Comparison of ENCODE assay signal across 2 cellular contexts in the genomic region with DNA sequence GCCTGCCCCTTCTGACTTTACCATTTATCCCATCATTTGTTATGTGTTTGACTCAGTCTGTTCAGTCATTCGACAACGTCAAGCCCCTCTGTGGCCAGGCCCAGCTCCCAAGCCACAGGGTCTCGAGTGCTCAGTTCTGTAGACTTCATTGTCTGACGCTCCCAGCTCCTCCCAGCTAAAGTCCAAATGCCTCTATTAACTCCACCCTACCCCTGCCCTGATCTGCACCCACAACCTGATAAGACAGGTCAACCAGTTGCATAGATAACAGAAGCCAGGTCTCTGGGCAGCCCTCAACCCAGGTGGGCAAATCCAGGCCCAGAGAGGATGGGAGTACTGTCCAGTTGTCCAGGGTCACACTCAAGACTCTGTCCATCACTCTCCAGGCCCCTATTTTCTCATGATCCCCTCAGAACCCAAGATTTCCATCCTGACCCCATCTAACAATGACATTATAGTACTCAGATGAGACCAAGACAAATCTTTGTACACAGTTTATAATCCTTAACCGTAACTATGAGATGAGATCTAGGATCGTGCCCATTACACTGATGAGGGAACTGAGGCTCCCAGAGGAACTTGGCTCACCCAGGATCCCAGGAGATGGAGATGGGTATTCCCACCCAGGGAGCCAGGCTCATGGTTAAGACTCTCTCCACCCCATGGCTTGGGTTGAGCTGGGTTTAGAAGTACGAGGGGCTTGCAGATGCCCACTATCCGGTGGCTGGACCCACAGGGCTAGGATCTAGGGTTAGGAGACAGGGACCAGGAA.
TF ChIP-seq lines count a peak whose summit lies in the region.

No MANE protein-coding gene starts in this region.

TF ChIP-seq in SK-N-SH, 30 proteins besides CTCF, POLR2A, EP300 and RAD21 (continued from another document):
- TF ChIP-seq MEF2A (IDR thresholded peaks at IDR 0.05; ENCODE audit: borderline replicate concordance, low read depth), result no peak
- no peak for TF ChIP-seq TCF12 (IDR thresholded peaks at IDR 0.05)

TF ChIP-seq in SK-N-SH treated with all-trans-retinoic acid at 6 μM for 48 hours, 23 proteins besides CTCF, POLR2A, EP300 and RAD21:
- TF ChIP-seq, protein P1, sequence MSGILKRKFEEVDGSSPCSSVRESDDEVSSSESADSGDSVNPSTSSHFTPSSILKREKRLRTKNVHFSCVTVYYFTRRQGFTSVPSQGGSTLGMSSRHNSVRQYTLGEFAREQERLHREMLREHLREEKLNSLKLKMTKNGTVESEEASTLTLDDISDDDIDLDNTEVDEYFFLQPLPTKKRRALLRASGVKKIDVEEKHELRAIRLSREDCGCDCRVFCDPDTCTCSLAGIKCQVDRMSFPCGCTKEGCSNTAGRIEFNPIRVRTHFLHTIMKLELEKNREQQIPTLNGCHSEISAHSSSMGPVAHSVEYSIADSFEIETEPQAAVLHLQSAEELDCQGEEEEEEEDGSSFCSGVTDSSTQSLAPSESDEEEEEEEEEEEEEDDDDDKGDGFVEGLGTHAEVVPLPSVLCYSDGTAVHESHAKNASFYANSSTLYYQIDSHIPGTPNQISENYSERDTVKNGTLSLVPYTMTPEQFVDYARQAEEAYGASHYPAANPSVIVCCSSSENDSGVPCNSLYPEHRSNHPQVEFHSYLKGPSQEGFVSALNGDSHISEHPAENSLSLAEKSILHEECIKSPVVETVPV (CRISPR knock-in tag; IDR thresholded peaks at IDR 0.05), result no peak
- no peak for TF ChIP-seq CSDC2 (CRISPR knock-in tag; IDR thresholded peaks at IDR 0.05)
- TF ChIP-seq RARB (CRISPR knock-in tag; IDR thresholded peaks at IDR 0.05), result no peak
- TF ChIP-seq GLIS3 (CRISPR knock-in tag; IDR thresholded peaks at IDR 0.05), result no peak
- TF ChIP-seq, protein P2, sequence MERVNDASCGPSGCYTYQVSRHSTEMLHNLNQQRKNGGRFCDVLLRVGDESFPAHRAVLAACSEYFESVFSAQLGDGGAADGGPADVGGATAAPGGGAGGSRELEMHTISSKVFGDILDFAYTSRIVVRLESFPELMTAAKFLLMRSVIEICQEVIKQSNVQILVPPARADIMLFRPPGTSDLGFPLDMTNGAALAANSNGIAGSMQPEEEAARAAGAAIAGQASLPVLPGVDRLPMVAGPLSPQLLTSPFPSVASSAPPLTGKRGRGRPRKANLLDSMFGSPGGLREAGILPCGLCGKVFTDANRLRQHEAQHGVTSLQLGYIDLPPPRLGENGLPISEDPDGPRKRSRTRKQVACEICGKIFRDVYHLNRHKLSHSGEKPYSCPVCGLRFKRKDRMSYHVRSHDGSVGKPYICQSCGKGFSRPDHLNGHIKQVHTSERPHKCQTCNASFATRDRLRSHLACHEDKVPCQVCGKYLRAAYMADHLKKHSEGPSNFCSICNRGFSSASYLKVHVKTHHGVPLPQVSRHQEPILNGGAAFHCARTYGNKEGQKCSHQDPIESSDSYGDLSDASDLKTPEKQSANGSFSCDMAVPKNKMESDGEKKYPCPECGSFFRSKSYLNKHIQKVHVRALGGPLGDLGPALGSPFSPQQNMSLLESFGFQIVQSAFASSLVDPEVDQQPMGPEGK (CRISPR knock-in tag; IDR thresholded peaks at IDR 0.05; ENCODE audit: borderline replicate concordance), result no peak
- no peak for TF ChIP-seq TCF4 (CRISPR knock-in tag; IDR thresholded peaks at IDR 0.05; ENCODE audit: borderline replicate concordance)
- TF ChIP-seq ZNF8 (CRISPR knock-in tag; IDR thresholded peaks at IDR 0.05), result no peak
- no peak for TF ChIP-seq PPARA (CRISPR knock-in tag; IDR thresholded peaks at IDR 0.05; ENCODE audit: borderline replicate concordance)
- no peak for TF ChIP-seq ESRRG (CRISPR knock-in tag; IDR thresholded peaks at IDR 0.05)
- TF ChIP-seq ZFP30 (CRISPR knock-in tag; IDR thresholded peaks at IDR 0.05), result no peak
- TF ChIP-seq, protein P3, sequence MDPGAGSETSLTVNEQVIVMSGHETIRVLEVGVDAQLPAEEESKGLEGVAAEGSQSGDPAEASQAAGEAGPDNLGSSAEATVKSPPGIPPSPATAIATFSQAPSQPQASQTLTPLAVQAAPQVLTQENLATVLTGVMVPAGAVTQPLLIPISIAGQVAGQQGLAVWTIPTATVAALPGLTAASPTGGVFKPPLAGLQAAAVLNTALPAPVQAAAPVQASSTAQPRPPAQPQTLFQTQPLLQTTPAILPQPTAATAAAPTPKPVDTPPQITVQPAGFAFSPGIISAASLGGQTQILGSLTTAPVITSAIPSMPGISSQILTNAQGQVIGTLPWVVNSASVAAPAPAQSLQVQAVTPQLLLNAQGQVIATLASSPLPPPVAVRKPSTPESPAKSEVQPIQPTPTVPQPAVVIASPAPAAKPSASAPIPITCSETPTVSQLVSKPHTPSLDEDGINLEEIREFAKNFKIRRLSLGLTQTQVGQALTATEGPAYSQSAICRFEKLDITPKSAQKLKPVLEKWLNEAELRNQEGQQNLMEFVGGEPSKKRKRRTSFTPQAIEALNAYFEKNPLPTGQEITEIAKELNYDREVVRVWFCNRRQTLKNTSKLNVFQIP (CRISPR knock-in tag; IDR thresholded peaks at IDR 0.05; ENCODE audit: borderline replicate concordance, low read depth), result no peak
TF ChIP-seq in SK-N-SH treated with all-trans-retinoic acid at 6 μM for 48 hours: peak in this region for 0.
